Comparison of ENCODE assay signal across 20 cellular contexts in genomic region chr17:51189162-51189561, GRCh38. TPM values are rescaled to one million over a fixed set of nuclear protein-coding genes. Genes with fewer than 3 reads are reported as not detected.
DNase-seq lines count a peak whose midpoint lies in the region; ATAC-seq, FAIRE-seq and TF ChIP-seq lines count a peak whose summit lies in the region.
"Had no signal": no experiment of that assay in that cellular context is flagged by ENCODE, and none has a peak within 500 bp of the region (broad histone marks: within the 10 kb centered on the region; RNA-seq: fewer than 3 reads in every experiment).

No MANE protein-coding gene starts in this region.

- POLR2A ChIA-PET in HepG2 (lab: Yijun Ruan, JAX), result no interaction called here

- H3K4me3 ChIP-seq in HepG2 (replicated peaks in 1 of 3; ENCODE audit: insufficient read depth in 1 of 3, low read depth in 2 of 3, low read length in 3 of 3), result no peak overlapping the region
- no peak overlapping the region for H3K4me3 ChIP-seq in gastrocnemius medialis

- H3K9me3 ChIP-seq in HepG2 (ENCODE audit: low read length), result no peaks in the 10 kb centered on the region
- no peaks in the 10 kb centered on the region for H3K9me3 ChIP-seq in gastrocnemius medialis
- H3K9me3 ChIP-seq: BE2C had no signal

- H3K4me1 ChIP-seq in HepG2 (ENCODE audit: insufficient read depth, low read length) (peaks cover 10% of the 10 kb centered on the region), gastrocnemius medialis (no peaks in the 10 kb centered on the region)

- CTCF ChIA-PET in HepG2 (lab: Yijun Ruan, JAX; ENCODE audit: low intra/inter-chr PET ratio, low total read pairs), result no interaction called here

- H3K36me3 Mint-ChIP-seq in stimulated activated naive CD8-positive, alpha-beta T cell treated with anti-CD3 and anti-CD28 coated beads, Interleukin-15, Interleukin-2, amounts not matched to agents 100 ng/mL and 50 ng/mL, for 24 hours (ENCODE audit: low read depth), result peaks cover 51% of the 10 kb centered on the region

- H3K27me3 ChIP-seq in HepG2 (ENCODE audit: control insufficient read depth in 1 of 2, insufficient read depth in 2 of 2, low read length in 2 of 2) (no peaks in the 10 kb centered on the region), gastrocnemius medialis (no peaks in the 10 kb centered on the region)
- H3K27me3 ChIP-seq: BE2C had no signal

- TF ChIP-seq POLR2A in HepG2 (IDR thresholded peaks at IDR 0.05; ENCODE audit: insufficient read depth in 1 of 2, low read depth in 2 of 2, low read length in 2 of 2) (no peak), gastrocnemius medialis (IDR thresholded peaks at IDR 0.05) (no peak)

- DNase-seq in stimulated activated naive CD8-positive, alpha-beta T cell treated with anti-CD3 and anti-CD28 coated beads, Interleukin-15, amount 100 ng/mL, for 72 hours, result no peak
- DNase-seq in HepG2 (ENCODE audit: low spot score) (no peak), gastrocnemius medialis (no peak), anterior cingulate cortex (lab: John Stamatoyannopoulos, UW) (no peak), HPDE6-E6E7 (ENCODE audit: extremely low spot score) (no peak), hepatic stellate cell (ENCODE audit: low spot score) (no peak)
- DNase-seq: BE2C; CD4-positive, alpha-beta memory T cell; COR-L47; DMS153; DMS79 treated with DMSO at 0.1 percent for 48 hours; EL; GOT3; H9 had no signal

- no peaks in the 10 kb centered on the region for H4K20me1 ChIP-seq in HepG2 (ENCODE audit: insufficient read depth, low read length)

- no peak overlapping the region for H3K4me3 Mint-ChIP-seq in stimulated activated naive CD8-positive, alpha-beta T cell treated with anti-CD3 and anti-CD28 coated beads, Interleukin-15, Interleukin-2, amounts not matched to agents 100 ng/mL and 50 ng/mL, for 24 hours
- H3K4me3 Mint-ChIP-seq in stimulated activated naive CD8-positive, alpha-beta T cell treated with anti-CD3 and anti-CD28 coated beads, Interleukin-15, amount 100 ng/mL, for 72 hours, result no peak overlapping the region
- H3K4me3 Mint-ChIP-seq: CD4-positive, alpha-beta memory T cell; H9 had no signal

- peak overlapping the region; percentile 24 for H3K27ac Mint-ChIP-seq in stimulated activated naive CD8-positive, alpha-beta T cell treated with anti-CD3 and anti-CD28 coated beads, Interleukin-15, Interleukin-2, amounts not matched to agents 100 ng/mL and 50 ng/mL, for 24 hours
- H3K27ac Mint-ChIP-seq in stimulated activated naive CD8-positive, alpha-beta T cell treated with anti-CD3 and anti-CD28 coated beads, Interleukin-15, amount 100 ng/mL, for 72 hours, result no peak overlapping the region
- H3K27ac Mint-ChIP-seq: H9 had no signal

- H3K36me3 ChIP-seq in HepG2 (replicated peaks in 1 of 2; ENCODE audit: control insufficient read depth in 1 of 2, insufficient read depth in 2 of 2, low read length in 2 of 2) (peaks cover 18 to 71% of the 10 kb centered on the region in 2 experiments), gastrocnemius medialis (peaks cover 0 to 45% of the 10 kb centered on the region in 2 donors)

- H3K9ac ChIP-seq in HepG2 (ENCODE audit: insufficient read depth, low read depth, low read length), result no peak overlapping the region

- no TSS peak for BruUV-seq in HepG2 (replicated peaks; lab: Mats Ljungman, UMichigan)

- FAIRE-seq in HepG2 (lab: Jason Lieb, UNC), result no peak
- FAIRE-seq: A204.1, G401.6, GM12892, GM19239 had no signal

- no peak overlapping the region for H2AFZ ChIP-seq in HepG2 (ENCODE audit: low read length)

- H3K27me3 Mint-ChIP-seq in stimulated activated naive CD8-positive, alpha-beta T cell treated with anti-CD3 and anti-CD28 coated beads, Interleukin-15, Interleukin-2, amounts not matched to agents 100 ng/mL and 50 ng/mL, for 24 hours, result no peaks in the 10 kb centered on the region
- no peaks in the 10 kb centered on the region for H3K27me3 Mint-ChIP-seq in stimulated activated naive CD8-positive, alpha-beta T cell treated with anti-CD3 and anti-CD28 coated beads, Interleukin-15, amount 100 ng/mL, for 72 hours
- H3K27me3 Mint-ChIP-seq: CD4-positive, alpha-beta memory T cell had no signal

- in situ Hi-C loops in HepG2 (cut with HindIII; ENCODE audit: extremely low pct_ligation_motif_present, low pct_unique_long_range_greater_than_20kb) (no loop called here), gastrocnemius medialis (cut with MboI; ENCODE audit: low sequenced_read_pairs in 4 of 4) (no loop called here)

- H3K79me2 ChIP-seq in HepG2 (ENCODE audit: insufficient read depth, low read length), result no peaks in the 10 kb centered on the region

- TF ChIP-seq EP300 in HepG2 (IDR thresholded peaks at IDR 0.05; ENCODE audit: low read depth in 2 of 2, low read length in 2 of 2), result no peak
- no peak for TF ChIP-seq EP300 in HepG2 (CRISPR knock-in tag; IDR thresholded peaks at IDR 0.05; ENCODE audit: borderline replicate concordance)

- H3K27ac ChIP-seq in HepG2 (ENCODE audit: extremely low read length, insufficient read depth, low read length) (no peak overlapping the region), gastrocnemius medialis (peak overlapping the region in 3 of 4 donors; percentile 12 to 18 (median 15))
- H3K27ac ChIP-seq: C4-2B had no signal

- no peaks in the 10 kb centered on the region for H3K9me3 Mint-ChIP-seq in stimulated activated naive CD8-positive, alpha-beta T cell treated with anti-CD3 and anti-CD28 coated beads, Interleukin-15, Interleukin-2, amounts not matched to agents 100 ng/mL and 50 ng/mL, for 24 hours
- no peaks in the 10 kb centered on the region for H3K9me3 Mint-ChIP-seq in stimulated activated naive CD8-positive, alpha-beta T cell treated with anti-CD3 and anti-CD28 coated beads, Interleukin-15, amount 100 ng/mL, for 72 hours
- H3K9me3 Mint-ChIP-seq: CD4-positive, alpha-beta memory T cell; H9 had no signal

- TF ChIP-seq CTCF in HepG2 (CRISPR knock-in tag; IDR thresholded peaks at IDR 0.05) (no peak), gastrocnemius medialis (IDR thresholded peaks at IDR 0.05 in 4 of 5, conservative IDR thresholded peaks at IDR 0.05 in 1 of 5) (no peak)

- no peak for ATAC-seq in stimulated activated naive CD8-positive, alpha-beta T cell treated with anti-CD3 and anti-CD28 coated beads, Interleukin-15, amount 100 ng/mL, for 72 hours
- ATAC-seq in HepG2 (no peak), gastrocnemius medialis (no peak)

- intact Hi-C loops in HepG2 (cut with micrococcal nuclease; ENCODE audit: unreplicated experiment) (no loop called here), gastrocnemius medialis (cut with DNase I; ENCODE audit: low total_unique reads) (no loop called here)

- no peak overlapping the region for H3K4me2 ChIP-seq in HepG2 (ENCODE audit: low read depth, low read length)

- no peaks in the 10 kb centered on the region for H3K4me1 Mint-ChIP-seq in stimulated activated naive CD8-positive, alpha-beta T cell treated with anti-CD3 and anti-CD28 coated beads, Interleukin-15, Interleukin-2, amounts not matched to agents 100 ng/mL and 50 ng/mL, for 24 hours (ENCODE audit: low read depth)
- no peaks in the 10 kb centered on the region for H3K4me1 Mint-ChIP-seq in stimulated activated naive CD8-positive, alpha-beta T cell treated with anti-CD3 and anti-CD28 coated beads, Interleukin-15, amount 100 ng/mL, for 72 hours
- H3K4me1 Mint-ChIP-seq: H9 had no signal

- TF ChIP-seq RAD21 in HepG2 (CRISPR knock-in tag; IDR thresholded peaks at IDR 0.05), result no peak

RNA-seq across cellular contexts. Expression of gene NME2, which starts 23.0 kb away (rescaled TPM):
- 1,213 and 1,462 TPM in 2 replicates for total RNA-seq in HepG2 (2016; rRNA removed; fragmentation: Illumina TruSeq; extraction: Trizol)
- total RNA-seq in HepG2 (2016; cell fraction: cytosol; rRNA removed; fragmentation: Illumina TruSeq; extraction: Trizol; ENCODE audit: low read depth), result 3,248 and 3,475 TPM in 2 replicates
- 1,244 and 1,442 TPM in 2 replicates for total RNA-seq in HepG2 (2016; cell fraction: insoluble cytoplasmic fraction; rRNA removed; fragmentation: Illumina TruSeq; extraction: Trizol)
- 1,855 and 2,042 TPM in 2 replicates for total RNA-seq in HepG2 (2016; cell fraction: membrane; rRNA removed; fragmentation: Illumina TruSeq; extraction: Trizol)
- 411 and 427 TPM in 2 replicates for total RNA-seq in HepG2 (2016; cell fraction: nucleus; rRNA removed; fragmentation: Illumina TruSeq; extraction: Trizol)
- polyA plus RNA-seq in HepG2 (2011; rRNA removed), result 670 and 790 TPM in 2 replicates
- polyA plus RNA-seq in HepG2 (2011; cell fraction: cytosol; rRNA removed), result 823 and 1,054 TPM in 2 replicates
- polyA plus RNA-seq in HepG2 (2011; cell fraction: nucleus; rRNA removed), result 217 and 230 TPM in 2 replicates
- polyA plus RNA-seq in HepG2 (2012), result 662 and 954 TPM in 2 replicates
- polyA plus RNA-seq in HepG2 (2016; cell fraction: cytosol; fragmentation: Illumina TruSeq; extraction: Trizol; ENCODE audit: low read depth), result 3,109 and 3,480 TPM in 2 replicates
- 1,218 and 1,270 TPM in 2 replicates for polyA plus RNA-seq in HepG2 (2016; cell fraction: insoluble cytoplasmic fraction; fragmentation: Illumina TruSeq; extraction: Trizol; ENCODE audit: low read depth)
- polyA plus RNA-seq in HepG2 (2016; cell fraction: membrane; fragmentation: Illumina TruSeq; extraction: Trizol; ENCODE audit: low read depth), result 1,530 and 1,727 TPM in 2 replicates
- 589 and 653 TPM in 2 replicates for polyA plus RNA-seq in HepG2 (2016; cell fraction: nucleus; fragmentation: Illumina TruSeq; extraction: Trizol; ENCODE audit: insufficient read depth, low read depth)
- polyA minus RNA-seq in HepG2 (2011; rRNA and poly(A)+ RNA removed; ENCODE audit: low replicate concordance), result 231 and 251 TPM in 2 replicates
- polyA minus RNA-seq in HepG2 (2011; cell fraction: cytosol; rRNA and poly(A)+ RNA removed), result 123 and 148 TPM in 2 replicates
- polyA minus RNA-seq in HepG2 (2011; cell fraction: nucleus; rRNA and poly(A)+ RNA removed), result 67.9 and 74.3 TPM in 2 replicates
- total RNA-seq in gastrocnemius medialis, result 100 to 1,000 TPM; 412 to 666 (median 508) TPM

RNA-seq across cellular contexts. Expression of gene NME1, which starts 35.8 kb away (rescaled TPM):
- total RNA-seq in HepG2 (2016; rRNA removed; fragmentation: Illumina TruSeq; extraction: Trizol) (516 and 689 TPM in 2 replicates), gastrocnemius medialis (10 to 100 TPM; 19.1 to 32.6 (median 29.2) TPM)
- total RNA-seq in HepG2 (2016; cell fraction: cytosol; rRNA removed; fragmentation: Illumina TruSeq; extraction: Trizol; ENCODE audit: low read depth), result 170 and 196 TPM in 2 replicates
- total RNA-seq in HepG2 (2016; cell fraction: insoluble cytoplasmic fraction; rRNA removed; fragmentation: Illumina TruSeq; extraction: Trizol), result 532 and 791 TPM in 2 replicates
- 214 and 233 TPM in 2 replicates for total RNA-seq in HepG2 (2016; cell fraction: membrane; rRNA removed; fragmentation: Illumina TruSeq; extraction: Trizol)
- 167 and 182 TPM in 2 replicates for total RNA-seq in HepG2 (2016; cell fraction: nucleus; rRNA removed; fragmentation: Illumina TruSeq; extraction: Trizol)
- 195 and 295 TPM in 2 replicates for polyA plus RNA-seq in HepG2 (2011; rRNA removed)
- polyA plus RNA-seq in HepG2 (2011; cell fraction: cytosol; rRNA removed), result 252 and 270 TPM in 2 replicates
- polyA plus RNA-seq in HepG2 (2011; cell fraction: nucleus; rRNA removed), result 48.6 and 52.8 TPM in 2 replicates
- polyA plus RNA-seq in HepG2 (2012), result 169 and 175 TPM in 2 replicates
- 162 and 186 TPM in 2 replicates for polyA plus RNA-seq in HepG2 (2016; cell fraction: cytosol; fragmentation: Illumina TruSeq; extraction: Trizol; ENCODE audit: low read depth)
- polyA plus RNA-seq in HepG2 (2016; cell fraction: insoluble cytoplasmic fraction; fragmentation: Illumina TruSeq; extraction: Trizol; ENCODE audit: low read depth), result 628 and 715 TPM in 2 replicates
- polyA plus RNA-seq in HepG2 (2016; cell fraction: membrane; fragmentation: Illumina TruSeq; extraction: Trizol; ENCODE audit: low read depth), result 161 and 191 TPM in 2 replicates
- 247 and 257 TPM in 2 replicates for polyA plus RNA-seq in HepG2 (2016; cell fraction: nucleus; fragmentation: Illumina TruSeq; extraction: Trizol; ENCODE audit: insufficient read depth, low read depth)
- polyA minus RNA-seq in HepG2 (2011; rRNA and poly(A)+ RNA removed; ENCODE audit: low replicate concordance), result 45.8 and 143 TPM in 2 replicates
- polyA minus RNA-seq in HepG2 (2011; cell fraction: cytosol; rRNA and poly(A)+ RNA removed), result 27.9 and 30.1 TPM in 2 replicates
- polyA minus RNA-seq in HepG2 (2011; cell fraction: nucleus; rRNA and poly(A)+ RNA removed), result 38.6 and 43.3 TPM in 2 replicates

Comparison
In these comparisons a context has a peak if more than half of its experiments do, and no peak if none do; other contexts are left out.
1. RNA of gene NME1, which starts 35.8 kb away (total RNA-seq): 167 to 791 TPM in HepG2; 19.1 to 32.6 TPM in gastrocnemius medialis; every median in the first group is over 4 times any median in the second.